36 cellular contexts compared by ENCODE assay signal in the genomic region with DNA sequence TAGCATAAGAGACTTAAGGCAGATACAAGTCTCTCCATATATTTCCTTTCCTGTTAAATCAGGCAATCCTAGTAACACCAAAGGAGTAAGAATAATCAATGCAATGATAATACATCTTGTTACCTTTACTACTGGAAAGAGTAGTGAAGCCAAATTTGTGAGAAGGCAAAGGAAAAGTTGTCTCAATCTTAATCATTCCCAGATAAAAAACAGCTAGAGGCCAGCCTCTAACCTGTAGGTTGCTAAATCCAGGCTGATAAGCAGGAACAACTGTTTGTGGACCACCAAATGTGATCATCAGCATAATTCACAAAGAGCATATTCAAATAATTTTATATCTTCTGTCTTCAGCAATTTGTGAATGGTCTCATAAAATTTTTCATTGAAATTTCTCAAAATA.
DNase-seq lines count a peak whose midpoint lies in the region; ATAC-seq, FAIRE-seq and TF ChIP-seq lines count a peak whose summit lies in the region.
"Had no signal": no experiment of that assay in that cellular context is flagged by ENCODE, and none has a peak within 500 bp of the region (broad histone marks: within the 10 kb centered on the region; RNA-seq: fewer than 3 reads in every experiment).

No MANE protein-coding gene starts in this region.

- POLR2A ChIA-PET in H1 (lab: Charles Lee; ENCODE audit: partially characterized antibody) = no interaction called here

- FAIRE-seq in H1 (lab: Jason Lieb, UNC) = no peak
- FAIRE-seq: A549, D721Med had no signal

- H3F3A ChIP-seq in GM23338 (replicated peaks; ENCODE audit: low read depth) = no peaks in the 10 kb centered on the region

- H2AK5ac ChIP-seq in H1 (ENCODE audit: low read depth, low read length) = no peak overlapping the region
- H2AK5ac ChIP-seq in mesendoderm (ENCODE audit: low read length) = no peak overlapping the region

- H3K4me1 Mint-ChIP-seq in GM23338 = peaks cover 5% of the 10 kb centered on the region; the same call in 1 of the 3 replicates
- H3K4me1 Mint-ChIP-seq: B cell; CD14-positive monocyte; CD4-positive, alpha-beta memory T cell; CD4-positive, CD25-positive, alpha-beta regulatory T cell; CD8-positive, alpha-beta memory T cell had no signal

- DNase-seq in GM23338 (ENCODE audit: low spot score) (no peak), SJCRH30 (peak; percentile 29 to 71), H1 (ENCODE audit: low read depth in 1 of 2, low spot score in 2 of 2) (no peak), mesendoderm (peak; percentile 74), heart right ventricle (no peak), retina (no peak)
- DNase-seq in activated CD8-positive, alpha-beta memory T cell treated with anti-CD3 and anti-CD28 coated beads for 24 hours = no peak
- DNase-seq: 8988T; ACHN; AML-193; BE2C; C1 segment of cervical spinal cord; Caco-2; Calu3; CD4-positive, alpha-beta memory T cell; CD4-positive, alpha-beta T cell; CD4-positive, CD25-positive, alpha-beta regulatory T cell; CD8-positive, alpha-beta memory T cell; CD8-positive, alpha-beta T cell; COR-L47; DMS 273 treated with DMSO at 0.1 percent for 48 hours; DMS153; DMS53; DMS79; DMS79 treated with DMSO at 0.1 percent for 48 hours; DND-41; EL had no signal

- H4K8ac ChIP-seq in H1 (ENCODE audit: extremely low read depth, insufficient read depth, low read length) (no peak overlapping the region), mesendoderm (ENCODE audit: low read depth, low read length) (no peak overlapping the region)

- H3K4me3 ChIP-seq in GM23338 = no peak overlapping the region
- H3K4me3 ChIP-seq in SJCRH30 = no peak overlapping the region
- no peak overlapping the region for H3K4me3 ChIP-seq in H1 (ENCODE audit: extremely low read depth in 1 of 4, insufficient read depth in 2 of 4, low read depth in 3 of 4, low read length in 4 of 4)
- no peak overlapping the region for H3K4me3 ChIP-seq in mesendoderm (ENCODE audit: low read length)
- no peak overlapping the region for H3K4me3 ChIP-seq in heart right ventricle
- H3K4me3 ChIP-seq: A549; BLaER1; BLaER1 treated with 17β-estradiol and CSF1 and Interleukin-3, amounts not matched to agents 10 nM and 100 nM had no signal

- H3K79me1 ChIP-seq in H1 (ENCODE audit: low read depth, low read length) (no peaks in the 10 kb centered on the region), mesendoderm (ENCODE audit: low read length) (no peaks in the 10 kb centered on the region)

- no peak overlapping the region for H3K4me3 Mint-ChIP-seq in GM23338
- H3K4me3 Mint-ChIP-seq: B cell; CD14-positive monocyte; CD4-positive, alpha-beta memory T cell; CD4-positive, alpha-beta T cell; CD4-positive, CD25-positive, alpha-beta regulatory T cell; CD8-positive, alpha-beta memory T cell; CD8-positive, alpha-beta T cell had no signal

- 0 out of 3 replicates have a peak, but pooled peaks cover under 1% of the 10 kb centered on the region for H3K9me3 Mint-ChIP-seq in GM23338
- H3K9me3 Mint-ChIP-seq: CD4-positive, alpha-beta T cell; CD4-positive, CD25-positive, alpha-beta regulatory T cell had no signal

- H3K9ac ChIP-seq in H1 (replicated peaks in 1 of 4; ENCODE audit: extremely low read depth in 1 of 4, low read depth in 3 of 4, low read length in 3 of 4) = no peak overlapping the region
- H3K9ac ChIP-seq in mesendoderm (ENCODE audit: low read length) = no peak overlapping the region
- H3K9ac ChIP-seq: BLaER1; BLaER1 treated with 17β-estradiol and CSF1 and Interleukin-3, amounts not matched to agents 10 nM and 100 nM had no signal

- TF ChIP-seq EP300 in H1 (IDR thresholded peaks at IDR 0.05; ENCODE audit: borderline replicate concordance in 1 of 2, low read depth in 2 of 2, low read length in 2 of 2) = no peak

- H3K36me3 ChIP-seq in GM23338 (ENCODE audit: insufficient read depth) = no peaks in the 10 kb centered on the region
- no peaks in the 10 kb centered on the region for H3K36me3 ChIP-seq in SJCRH30
- H3K36me3 ChIP-seq in H1 (ENCODE audit: control insufficient read depth in 2 of 4, insufficient read depth in 4 of 4, low read length in 3 of 4) = no peaks in the 10 kb centered on the region
- H3K36me3 ChIP-seq in mesendoderm (ENCODE audit: control insufficient read depth, insufficient read depth, low read length) = no peaks in the 10 kb centered on the region
- H3K36me3 ChIP-seq in heart right ventricle = no peaks in the 10 kb centered on the region
- H3K36me3 ChIP-seq: BE2C; BLaER1; BLaER1 treated with 17β-estradiol and CSF1 and Interleukin-3, amounts not matched to agents 10 nM and 100 nM had no signal

- H2BK15ac ChIP-seq in H1 (ENCODE audit: low read length) (no peak overlapping the region), mesendoderm (replicated peaks; ENCODE audit: low read depth) (no peak overlapping the region)

- H3K18ac ChIP-seq in H1 (ENCODE audit: extremely low read depth, low read length) = no peak overlapping the region
- no peak overlapping the region for H3K18ac ChIP-seq in mesendoderm (ENCODE audit: low read length)

- H3K79me2 ChIP-seq in GM23338 (replicated peaks; ENCODE audit: insufficient read depth) (no peaks in the 10 kb centered on the region), H1 (ENCODE audit: control insufficient read depth in 1 of 2, insufficient read depth in 2 of 2, low read length in 2 of 2) (no peaks in the 10 kb centered on the region), mesendoderm (ENCODE audit: control insufficient read depth, insufficient read depth, low read length) (no peaks in the 10 kb centered on the region)

- H3K27ac ChIP-seq in GM23338 (ENCODE audit: low read depth) = no peak overlapping the region
- H3K27ac ChIP-seq in SJCRH30 = peak overlapping the region; percentile 27; the same call in 1 of the 2 replicates
- H3K27ac ChIP-seq in H1 (ENCODE audit: low read depth, low read length) = no peak overlapping the region
- H3K27ac ChIP-seq in mesendoderm (ENCODE audit: low read depth, low read length) = no peak overlapping the region
- H3K27ac ChIP-seq in heart right ventricle = no peak overlapping the region
- H3K27ac ChIP-seq: 22Rv1; A549; BLaER1; BLaER1 treated with 17β-estradiol and CSF1 and Interleukin-3, amounts not matched to agents 10 nM and 100 nM; C4-2B had no signal

- H2BK5ac ChIP-seq in H1 (ENCODE audit: low read depth, low read length) = no peak overlapping the region
- H2BK5ac ChIP-seq in mesendoderm (ENCODE audit: low read length) = no peak overlapping the region

- TF ChIP-seq RAD21 in H1 (IDR thresholded peaks at IDR 0.05 in 1 of 2, conservative IDR thresholded peaks at IDR 0.05 in 1 of 2; ENCODE audit: low read depth in 2 of 2, low read length in 2 of 2) = no peak

- H2BK20ac ChIP-seq in H1 (ENCODE audit: low read length) = no peak overlapping the region

- peaks cover 2% of the 10 kb centered on the region for H3K27me3 Mint-ChIP-seq in GM23338 (ENCODE audit: insufficient read depth, low read depth, poor library complexity)
- H3K27me3 Mint-ChIP-seq: B cell; CD4-positive, alpha-beta memory T cell; CD4-positive, alpha-beta T cell; CD4-positive, CD25-positive, alpha-beta regulatory T cell; CD8-positive, alpha-beta memory T cell had no signal

- H2BK120ac ChIP-seq in H1 (replicated peaks; ENCODE audit: low read depth, low read length) = no peak overlapping the region
- no peak overlapping the region for H2BK120ac ChIP-seq in mesendoderm (ENCODE audit: low read depth, low read length)

- H3K23ac ChIP-seq in H1 (ENCODE audit: insufficient read length) = no peak overlapping the region
- H3K23ac ChIP-seq in mesendoderm (ENCODE audit: low read length) = no peak overlapping the region

- TF ChIP-seq CTCF in GM23338 (conservative IDR thresholded peaks at IDR 0.05; ENCODE audit: low read depth in 2 of 2) = no peak
- no peak for TF ChIP-seq CTCF in H1 (IDR thresholded peaks at IDR 0.05; ENCODE audit: control extremely low read depth in 1 of 3, insufficient read depth in 1 of 3, low read depth in 1 of 3, low read length in 3 of 3)
- no peak for TF ChIP-seq CTCF in heart right ventricle (IDR thresholded peaks at IDR 0.05)

- no peaks in the 10 kb centered on the region for H3K23me2 ChIP-seq in H1 (ENCODE audit: low read depth, low read length)

- no peak for TF ChIP-seq POLR2A in H1 (IDR thresholded peaks at IDR 0.05; ENCODE audit: control extremely low read depth in 1 of 2, low read depth in 2 of 2, low read length in 2 of 2)

- no peak overlapping the region for H3K27ac Mint-ChIP-seq in GM23338
- H3K27ac Mint-ChIP-seq: B cell; CD14-positive monocyte; CD4-positive, alpha-beta memory T cell; CD4-positive, alpha-beta T cell; CD4-positive, CD25-positive, alpha-beta regulatory T cell; CD8-positive, alpha-beta memory T cell; CD8-positive, alpha-beta T cell had no signal

- intact Hi-C loops in heart right ventricle (cut with DNase I) = no loop called here

- H3K4me1 ChIP-seq in GM23338 (ENCODE audit: insufficient read depth) (no peaks in the 10 kb centered on the region), SJCRH30 (peaks cover 14% of the 10 kb centered on the region), H1 (replicated peaks in 1 of 4; ENCODE audit: control insufficient read depth in 3 of 4, insufficient read depth in 4 of 4, low read length in 3 of 4) (no peaks in the 10 kb centered on the region), mesendoderm (ENCODE audit: control insufficient read depth, low read depth, low read length) (no peaks in the 10 kb centered on the region), heart right ventricle (no peaks in the 10 kb centered on the region)
- H3K4me1 ChIP-seq: A549; BE2C; BLaER1; BLaER1 treated with 17β-estradiol and CSF1 and Interleukin-3, amounts not matched to agents 10 nM and 100 nM; Caco-2 had no signal

- CTCF ChIA-PET in H1 (lab: Charles Lee; ENCODE audit: partially characterized antibody) = no interaction called here

- ATAC-seq in GM23338 = no peak
- ATAC-seq in heart right ventricle = no peak
- ATAC-seq in HG03039 (IDR thresholded peaks at IDR 0.05; ENCODE audit: unreplicated experiment) = no peak
- ATAC-seq: A549; CD8-positive, alpha-beta T cell had no signal

- H3K56ac ChIP-seq in H1 (replicated peaks; ENCODE audit: insufficient read length, low read depth, low read length) = no peak overlapping the region
- H3K56ac ChIP-seq in mesendoderm (ENCODE audit: low read length) = no peak overlapping the region

- H2BK12ac ChIP-seq in H1 (ENCODE audit: low read depth, low read length) = no peak overlapping the region

- H3K4me2 ChIP-seq in GM23338 (no peak overlapping the region), H1 (ENCODE audit: insufficient read depth in 1 of 2, low read depth in 2 of 2, low read length in 2 of 2) (no peak overlapping the region), mesendoderm (ENCODE audit: low read length) (no peak overlapping the region)
- H3K4me2 ChIP-seq: A549; BLaER1; BLaER1 treated with 17β-estradiol and CSF1 and Interleukin-3, amounts not matched to agents 10 nM and 100 nM had no signal

- H4K20me1 ChIP-seq in GM23338 (replicated peaks; ENCODE audit: insufficient read depth) = no peaks in the 10 kb centered on the region
- H4K20me1 ChIP-seq in H1 (replicated peaks in 1 of 2; ENCODE audit: control insufficient read depth in 1 of 2, insufficient read depth in 2 of 2, low read length in 2 of 2) = no peaks in the 10 kb centered on the region
- H4K20me1 ChIP-seq: BLaER1; BLaER1 treated with 17β-estradiol and CSF1 and Interleukin-3, amounts not matched to agents 10 nM and 100 nM had no signal

- no peak overlapping the region for H3K14ac ChIP-seq in H1 (ENCODE audit: insufficient read length)

- H2AFZ ChIP-seq in GM23338 (peak overlapping the region; percentile 66; the same call in 1 of the 2 replicates), H1 (ENCODE audit: low read length) (peak overlapping the region; percentile 77; the same call in 1 of the 2 replicates)

- H3K27me3 ChIP-seq in GM23338 (ENCODE audit: insufficient read depth) (no peaks in the 10 kb centered on the region), SJCRH30 (no peaks in the 10 kb centered on the region), H1 (replicated peaks in 1 of 4; ENCODE audit: control insufficient read depth in 3 of 4, extremely low read depth in 1 of 4, insufficient read depth in 3 of 4, low read length in 3 of 4) (no peaks in the 10 kb centered on the region), mesendoderm (ENCODE audit: insufficient read depth, low read length, poor library complexity) (no peaks in the 10 kb centered on the region), heart right ventricle (no peaks in the 10 kb centered on the region)
- H3K27me3 ChIP-seq: BE2C; BLaER1; BLaER1 treated with 17β-estradiol and CSF1 and Interleukin-3, amounts not matched to agents 10 nM and 100 nM had no signal

- H3K36me3 Mint-ChIP-seq in GM23338 (ENCODE audit: low read depth) = no peaks in the 10 kb centered on the region
- H3K36me3 Mint-ChIP-seq: CD14-positive monocyte; CD4-positive, alpha-beta memory T cell; CD4-positive, CD25-positive, alpha-beta regulatory T cell; CD8-positive, alpha-beta memory T cell; CD8-positive, alpha-beta T cell had no signal

- no peak overlapping the region for H3K4ac ChIP-seq in H1 (replicated peaks; ENCODE audit: insufficient read length, low read depth, low read length)
- no peak overlapping the region for H3K4ac ChIP-seq in mesendoderm (ENCODE audit: low read depth, low read length)

- H4K91ac ChIP-seq in H1 (replicated peaks; ENCODE audit: insufficient read length, low read length) = no peak overlapping the region

- no peaks in the 10 kb centered on the region for H3K9me3 ChIP-seq in SJCRH30 (replicated peaks)
- H3K9me3 ChIP-seq in H1 (ENCODE audit: insufficient read depth in 2 of 2, low read depth in 1 of 2, low read length in 1 of 2) = no peaks in the 10 kb centered on the region
- H3K9me3 ChIP-seq in heart right ventricle = no peaks in the 10 kb centered on the region
- H3K9me3 ChIP-seq: A549; BE2C; BLaER1; BLaER1 treated with 17β-estradiol and CSF1 and Interleukin-3, amounts not matched to agents 10 nM and 100 nM; Caco-2 had no signal

- H3K9me2 ChIP-seq in GM23338 (ENCODE audit: insufficient read depth) = no peaks in the 10 kb centered on the region

- H4K5ac ChIP-seq in H1 (ENCODE audit: insufficient read length, low read depth, low read length) = no peak overlapping the region
- H4K5ac ChIP-seq in mesendoderm (ENCODE audit: low read length) = no peak overlapping the region

Comparison
In these comparisons a context has a peak if more than half of its experiments do, and no peak if none do; other contexts are left out.
1. DNase-seq: peak in SJCRH30 (2 of 2) and mesendoderm (single experiment); none in GM23338 (single experiment), H1 (0 of 2), heart right ventricle (0 of 2), retina (single experiment) and activated CD8-positive, alpha-beta memory T cell treated with anti-CD3 and anti-CD28 coated beads for 24 hours (single experiment).